ENCODE assay signal across 16 cellular contexts in genomic region chr4:67580577-67580976, GRCh38. TPM values are rescaled to one million over a fixed set of nuclear protein-coding genes. Genes with fewer than 3 reads are reported as not detected.
DNase-seq lines count a peak whose midpoint lies in the region; ATAC-seq and TF ChIP-seq lines count a peak whose summit lies in the region.
"Had no signal": no experiment of that assay in that cellular context is flagged by ENCODE, and none has a peak within 500 bp of the region (broad histone marks: within the 10 kb centered on the region; RNA-seq: fewer than 3 reads in every experiment).

No MANE protein-coding gene starts in this region.

- H2AFZ ChIP-seq in GM23338 = peak overlapping the region; percentile 69; the same call in 1 of the 2 replicates
- H2AFZ ChIP-seq in Loucy (ENCODE audit: low read length) = no peak overlapping the region

- H4K20me1 ChIP-seq in GM23338 (replicated peaks; ENCODE audit: insufficient read depth) (no peaks in the 10 kb centered on the region), Loucy (ENCODE audit: insufficient read depth, low read length, poor library complexity, severe bottlenecking) (no peaks in the 10 kb centered on the region)

- H3K4me3 ChIP-seq in GM23338 (no peak overlapping the region), Loucy (ENCODE audit: low read length, poor library complexity, severe bottlenecking) (no peak overlapping the region)
- H3K4me3 ChIP-seq: cardiac muscle cell, prostate gland had no signal

- H3K9ac ChIP-seq in Loucy (ENCODE audit: low read depth, low read length, poor library complexity, severe bottlenecking) = peak overlapping the region; percentile 37

- no peak overlapping the region for H3K27ac Mint-ChIP-seq in GM23338

- H3K36me3 ChIP-seq in GM23338 (ENCODE audit: insufficient read depth) (no peaks in the 10 kb centered on the region), Loucy (ENCODE audit: insufficient read depth, low read length) (no peaks in the 10 kb centered on the region; the same call in 1 of the 2 replicates)
- H3K36me3 ChIP-seq: cardiac muscle cell, prostate gland had no signal

- peak overlapping the region; percentile 3 for H3K4me3 Mint-ChIP-seq in activated T-cell treated with anti-CD3 and anti-CD28 coated beads, Interleukin-2, amount 50 U/mL, for 4 hours
- H3K4me3 Mint-ChIP-seq in GM23338 = no peak overlapping the region

- H3K27me3 Mint-ChIP-seq in activated T-cell treated with anti-CD3 and anti-CD28 coated beads, Interleukin-2, amount 50 U/mL, for 4 hours (ENCODE audit: low read depth) = no peaks in the 10 kb centered on the region
- H3K27me3 Mint-ChIP-seq in GM23338 (ENCODE audit: insufficient read depth, low read depth, poor library complexity) = no peaks in the 10 kb centered on the region

- H3F3A ChIP-seq in GM23338 (replicated peaks; ENCODE audit: low read depth) (no peaks in the 10 kb centered on the region), Loucy (ENCODE audit: low read depth) (peaks cover 3% of the 10 kb centered on the region; the same call in 1 of the 2 replicates)

- H3K27me3 ChIP-seq in GM23338 (ENCODE audit: insufficient read depth) = no peaks in the 10 kb centered on the region
- H3K27me3 ChIP-seq in Loucy (ENCODE audit: insufficient read depth, low read length, poor library complexity, severe bottlenecking) = no peaks in the 10 kb centered on the region
- H3K27me3 ChIP-seq: cardiac muscle cell had no signal

- H3K4me2 ChIP-seq in GM23338 = no peak overlapping the region
- H3K4me2 ChIP-seq in Loucy (ENCODE audit: low read depth, low read length, poor library complexity, severe bottlenecking) = peak overlapping the region; percentile 73

- peaks cover 3% of the 10 kb centered on the region for H3K36me3 Mint-ChIP-seq in activated T-cell treated with anti-CD3 and anti-CD28 coated beads, Interleukin-2, amount 50 U/mL, for 4 hours (ENCODE audit: insufficient read depth)
- H3K36me3 Mint-ChIP-seq in GM23338 (ENCODE audit: low read depth) = no peaks in the 10 kb centered on the region

- peaks cover 36% of the 10 kb centered on the region for H3K4me1 Mint-ChIP-seq in activated T-cell treated with anti-CD3 and anti-CD28 coated beads, Interleukin-2, amount 50 U/mL, for 4 hours (ENCODE audit: low read depth)
- H3K4me1 Mint-ChIP-seq in GM23338 = peaks cover 6% of the 10 kb centered on the region; the same call in 2 of the 3 replicates

- H3K9me3 ChIP-seq in Loucy (ENCODE audit: insufficient read depth, low read depth, low read length) = no peaks in the 10 kb centered on the region
- H3K9me3 ChIP-seq: prostate gland had no signal

- no peaks in the 10 kb centered on the region for H3K9me3 Mint-ChIP-seq in activated T-cell treated with anti-CD3 and anti-CD28 coated beads, Interleukin-2, amount 50 U/mL, for 4 hours
- H3K9me3 Mint-ChIP-seq in GM23338 = no peaks in the 10 kb centered on the region

- H3K9me2 ChIP-seq in GM23338 (ENCODE audit: insufficient read depth) = no peaks in the 10 kb centered on the region
- no peaks in the 10 kb centered on the region for H3K9me2 ChIP-seq in Loucy (replicated peaks; ENCODE audit: low read depth, low read length)

- H3K27ac ChIP-seq in GM23338 (ENCODE audit: low read depth) = no peak overlapping the region
- H3K27ac ChIP-seq: cardiac muscle cell, prostate gland had no signal

- no peak for DNase-seq in activated T-cell treated with anti-CD3 and anti-CD28 coated beads, Interleukin-2, amount 50 U/mL, for 4 hours
- no peak for DNase-seq in activated T-cell treated with anti-CD3 and anti-CD28 coated beads, Interleukin-2, amount 50 U/mL, for 48 hours
- no peak for DNase-seq in GM23338 (ENCODE audit: low spot score)
- DNase-seq in stimulated activated naive CD8-positive, alpha-beta T cell treated with anti-CD3 and anti-CD28 coated beads, Interleukin-15, Interleukin-2, amounts not matched to agents 100 U/mL and 50 U/mL, for 24 hours = no peak
- DNase-seq in activated effector memory CD4-positive, alpha-beta T cell treated with anti-CD3 and anti-CD28 coated beads, Interleukin-2, amount 50 U/mL, for 16 hours = no peak
- no peak for DNase-seq in NCI-H1417 treated with DMSO at 0.1 percent for 48 hours (lab: John Stamatoyannopoulos, UW)
- DNase-seq in anterior cingulate cortex (lab: John Stamatoyannopoulos, UW) = no peak
- DNase-seq: erythroblast; mammary epithelial cell; NCI-H187 treated with DMSO at 0.1 percent for 48 hours; stimulated activated CD4-positive, alpha-beta T cell treated with anti-CD3 and anti-CD28 coated beads, Interleukin-4, amount 100 ng/mL, for 24 hours; substantia nigra had no signal

- TF ChIP-seq CTCF in GM23338 (conservative IDR thresholded peaks at IDR 0.05; ENCODE audit: low read depth in 2 of 2) (no peak), Loucy (conservative IDR thresholded peaks at IDR 0.05; ENCODE audit: low read length) (no peak)

- H3K4me1 ChIP-seq in GM23338 (ENCODE audit: insufficient read depth) (peaks cover 3% of the 10 kb centered on the region; the same call in 1 of the 2 replicates), Loucy (ENCODE audit: insufficient read depth, low read length, poor library complexity, severe bottlenecking) (peaks cover 35% of the 10 kb centered on the region)
- H3K4me1 ChIP-seq: prostate gland had no signal

- peak; percentile 15 to 27 for ATAC-seq in activated T-cell treated with anti-CD3 and anti-CD28 coated beads, Interleukin-2, amount 50 U/mL, for 4 hours
- no peak for ATAC-seq in GM23338
- peak; percentile 45 for ATAC-seq in stimulated activated naive CD8-positive, alpha-beta T cell treated with anti-CD3 and anti-CD28 coated beads, Interleukin-15, Interleukin-2, amounts not matched to agents 100 U/mL and 50 U/mL, for 24 hours

- H3K79me2 ChIP-seq in GM23338 (replicated peaks; ENCODE audit: insufficient read depth) (no peaks in the 10 kb centered on the region), Loucy (ENCODE audit: insufficient read depth, low read length) (no peaks in the 10 kb centered on the region)

TF ChIP-seq in GM23338, 12 proteins besides CTCF, POLR2A, EP300 and RAD21 (continues in another document):
- TF ChIP-seq, protein P1, sequence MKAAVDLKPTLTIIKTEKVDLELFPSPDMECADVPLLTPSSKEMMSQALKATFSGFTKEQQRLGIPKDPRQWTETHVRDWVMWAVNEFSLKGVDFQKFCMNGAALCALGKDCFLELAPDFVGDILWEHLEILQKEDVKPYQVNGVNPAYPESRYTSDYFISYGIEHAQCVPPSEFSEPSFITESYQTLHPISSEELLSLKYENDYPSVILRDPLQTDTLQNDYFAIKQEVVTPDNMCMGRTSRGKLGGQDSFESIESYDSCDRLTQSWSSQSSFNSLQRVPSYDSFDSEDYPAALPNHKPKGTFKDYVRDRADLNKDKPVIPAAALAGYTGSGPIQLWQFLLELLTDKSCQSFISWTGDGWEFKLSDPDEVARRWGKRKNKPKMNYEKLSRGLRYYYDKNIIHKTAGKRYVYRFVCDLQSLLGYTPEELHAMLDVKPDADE (IDR thresholded peaks at IDR 0.05) = no peak
- TF ChIP-seq STAT1 (IDR thresholded peaks at IDR 0.05; ENCODE audit: unreplicated experiment) (no peak), EZH2 (IDR thresholded peaks at IDR 0.05; ENCODE audit: low read depth, unreplicated experiment) (no peak)

RNA-seq across cellular contexts. Expression of gene STAP1, which starts 22.1 kb away (rescaled TPM):
- total RNA-seq in activated T-cell treated with anti-CD3 and anti-CD28 coated beads, Interleukin-2, amount 50 U/mL, for 4 hours = 1 to 10 TPM; 1.3 to 3.7 (median 2.7) TPM
- total RNA-seq in GM23338 (2014; rRNA removed; shearing (Covaris generic)) = not detected in 2 replicates
- polyA plus RNA-seq in GM23338 (2016; fragmentation: Nextera tagmentation; extraction: Ambion mirVana) = not detected in 2 replicates
- total RNA-seq: cardiac muscle cell, mammary epithelial cell had no signal
- polyA plus RNA-seq: AG04450, mammary epithelial cell had no signal

RNA-seq across cellular contexts. Expression of gene CENPC, which starts 35.3 kb away (rescaled TPM):
- 10 to 100 TPM in 2 of 3 donors, 1 to 10 TPM in 1; 9.2 to 13.3 (median 10.2) TPM for total RNA-seq in activated T-cell treated with anti-CD3 and anti-CD28 coated beads, Interleukin-2, amount 50 U/mL, for 4 hours
- total RNA-seq in GM23338 (2014; rRNA removed; shearing (Covaris generic)) = 11.8 and 24.5 TPM in 2 replicates
- polyA plus RNA-seq in GM23338 (2016; fragmentation: Nextera tagmentation; extraction: Ambion mirVana) = 15.9 and 21.6 TPM in 2 replicates
